Comparison of ENCODE assay signal across 9 cellular contexts in the genomic region with DNA sequence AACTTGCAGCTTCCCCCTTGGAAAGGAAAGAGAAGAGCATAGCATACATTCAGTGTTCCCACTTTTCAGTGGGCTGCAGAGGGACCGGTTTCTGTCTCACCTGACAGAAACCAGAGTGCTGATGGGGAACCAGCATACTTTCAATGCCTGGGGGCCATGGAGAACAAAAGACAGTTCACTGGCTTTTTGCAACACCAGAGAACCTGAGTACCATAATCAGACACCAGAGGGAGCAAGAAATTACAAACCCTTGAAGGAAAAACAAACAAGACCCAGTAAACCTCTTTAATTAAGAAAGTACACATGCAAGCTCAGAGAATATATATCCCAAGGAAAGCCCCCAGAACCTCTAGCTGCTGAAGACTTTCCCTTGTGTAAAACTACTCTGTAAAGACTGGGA. TPM values are rescaled to one million over a fixed set of nuclear protein-coding genes. Genes with fewer than 3 reads are reported as not detected.
DNase-seq lines count a peak whose midpoint lies in the region; ATAC-seq and TF ChIP-seq lines count a peak whose summit lies in the region.
"Had no signal": no experiment of that assay in that cellular context is flagged by ENCODE, and none has a peak within 500 bp of the region (broad histone marks: within the 10 kb centered on the region; RNA-seq: fewer than 3 reads in every experiment).

No MANE protein-coding gene starts in this region.

- DNase-seq in AG04450 (ENCODE audit: low read depth, low spot score) = no peak
- DNase-seq in H7 = peak; percentile 61
- peak; percentile 45 for DNase-seq in RPMI7951 (ENCODE audit: low read depth)
- DNase-seq in iPS DF 19.7 (ENCODE audit: low read depth, low spot score) = peak; percentile 20
- DNase-seq in NOMO-1 treated with dmso at 0.1 percent for 144 hours (lab: John Stamatoyannopoulos, UW; ENCODE audit: unreplicated experiment) = no peak
- DNase-seq in activated CD4-positive, alpha-beta T cell treated with anti-CD3 and anti-CD28 coated beads, Interleukin-2, amount 50 U/mL, for 48 hours = no peak
- no peak for DNase-seq in KG1 (lab: John Stamatoyannopoulos, UW)
- DNase-seq: activated CD4-positive, alpha-beta T cell treated with anti-CD3 and anti-CD28 coated beads for 1 hour had no signal

- TF ChIP-seq CTCF in AG04450 (IDR thresholded peaks at IDR 0.05; ENCODE audit: low read depth, low read length) = peak; percentile 36

- no peaks in the 10 kb centered on the region for H3K27me3 ChIP-seq in AG04450 (ENCODE audit: control insufficient read depth, insufficient read depth, low read length)
- no peaks in the 10 kb centered on the region for H3K27me3 ChIP-seq in H7 (ENCODE audit: control insufficient read depth, insufficient read depth, low read length)

- no peak overlapping the region for H3K27ac ChIP-seq in AG04450 (ENCODE audit: low read depth, low read length)

- H3K4me3 ChIP-seq in AG04450 (ENCODE audit: low read depth, low read length) (no peak overlapping the region), H7 (ENCODE audit: insufficient read depth, low read depth, low read length) (no peak overlapping the region)

- H3K36me3 ChIP-seq in H7 (replicated peaks; ENCODE audit: control insufficient read depth, insufficient read depth, low read length) = no peaks in the 10 kb centered on the region; the same call in 1 of the 2 replicates

- CTCF ChIA-PET in AG04450 (lab: Charles Lee) = interaction anchor here (0.7 to 2.3 kb wide), 11 partner anchors 10 to 630 kb away, joined by 3 to 17 read pairs (median 5); no protein-coding TSS in a partner anchor

- no peaks in the 10 kb centered on the region; the same call in 1 of the 2 replicates for H3K9me3 ChIP-seq in AG04450 (ENCODE audit: control insufficient read depth, insufficient read depth, low read length)

- ATAC-seq in GM18502 (IDR thresholded peaks at IDR 0.05; ENCODE audit: poor library complexity, unreplicated experiment) = no peak

- POLR2A ChIA-PET in AG04450 (lab: Yijun Ruan, JAX) = no interaction called here

RNA-seq across cellular contexts. Expression of a gene that starts 51.1 kb away (rescaled TPM):
- 2.3 and 2.6 TPM in 2 replicates for polyA plus RNA-seq in AG04450 (2011; rRNA removed)
- 3.8 and 5.5 TPM in 2 replicates for polyA minus RNA-seq in AG04450 (2011; rRNA and poly(A)+ RNA removed)
- 5.8 and 6.3 TPM in 2 replicates for total RNA-seq in H7 (2014; rRNA removed; shearing (Covaris generic))
- 0.59 and 1.1 TPM in 2 replicates for total RNA-seq in RPMI7951 (2014; rRNA removed; shearing (Covaris generic))

Comparison
In these comparisons a context has a peak if more than half of its experiments do, and no peak if none do; other contexts are left out.
1. DNase-seq: peak in H7 (single experiment), RPMI7951 (single experiment) and iPS DF 19.7 (single experiment); none in AG04450 (single experiment), NOMO-1 treated with dmso at 0.1 percent for 144 hours (single experiment), activated CD4-positive, alpha-beta T cell treated with anti-CD3 and anti-CD28 coated beads, Interleukin-2, amount 50 U/mL, for 48 hours (0 of 2) and KG1 (single experiment).